2 cellular contexts compared by ENCODE assay signal in genomic region chr7:4204530-4205165, GRCh38.
TF ChIP-seq lines count a peak whose summit lies in the region.

No MANE protein-coding gene starts in this region.

TF ChIP-seq in A549, 52 proteins besides CTCF, POLR2A, EP300 and RAD21 (continued from another document):
- TF ChIP-seq, protein P1, sequence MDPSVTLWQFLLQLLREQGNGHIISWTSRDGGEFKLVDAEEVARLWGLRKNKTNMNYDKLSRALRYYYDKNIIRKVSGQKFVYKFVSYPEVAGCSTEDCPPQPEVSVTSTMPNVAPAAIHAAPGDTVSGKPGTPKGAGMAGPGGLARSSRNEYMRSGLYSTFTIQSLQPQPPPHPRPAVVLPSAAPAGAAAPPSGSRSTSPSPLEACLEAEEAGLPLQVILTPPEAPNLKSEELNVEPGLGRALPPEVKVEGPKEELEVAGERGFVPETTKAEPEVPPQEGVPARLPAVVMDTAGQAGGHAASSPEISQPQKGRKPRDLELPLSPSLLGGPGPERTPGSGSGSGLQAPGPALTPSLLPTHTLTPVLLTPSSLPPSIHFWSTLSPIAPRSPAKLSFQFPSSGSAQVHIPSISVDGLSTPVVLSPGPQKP (IDR thresholded peaks at IDR 0.05; ENCODE audit: low read depth, low read length): no peak
- TF ChIP-seq CEBPB (IDR thresholded peaks at IDR 0.05) (no peak), RNF2 (IDR thresholded peaks at IDR 0.05; ENCODE audit: borderline replicate concordance, low read depth) (no peak)

TF ChIP-seq in IMR-90, 13 proteins besides CTCF, POLR2A, EP300 and RAD21 (continued from another document):
- TF ChIP-seq, protein P2, sequence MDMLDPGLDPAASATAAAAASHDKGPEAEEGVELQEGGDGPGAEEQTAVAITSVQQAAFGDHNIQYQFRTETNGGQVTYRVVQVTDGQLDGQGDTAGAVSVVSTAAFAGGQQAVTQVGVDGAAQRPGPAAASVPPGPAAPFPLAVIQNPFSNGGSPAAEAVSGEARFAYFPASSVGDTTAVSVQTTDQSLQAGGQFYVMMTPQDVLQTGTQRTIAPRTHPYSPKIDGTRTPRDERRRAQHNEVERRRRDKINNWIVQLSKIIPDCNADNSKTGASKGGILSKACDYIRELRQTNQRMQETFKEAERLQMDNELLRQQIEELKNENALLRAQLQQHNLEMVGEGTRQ (IDR thresholded peaks at IDR 0.05; ENCODE audit: low read depth, low read length): no peak
- TF ChIP-seq RCOR1 (IDR thresholded peaks at IDR 0.05; ENCODE audit: insufficient replicate concordance, low read length): no peak
- no peak for TF ChIP-seq SMC3 (IDR thresholded peaks at IDR 0.05; ENCODE audit: low read depth, low read length)
TF ChIP-seq in IMR-90: peak in this region for 0.
